In the genomic region with DNA sequence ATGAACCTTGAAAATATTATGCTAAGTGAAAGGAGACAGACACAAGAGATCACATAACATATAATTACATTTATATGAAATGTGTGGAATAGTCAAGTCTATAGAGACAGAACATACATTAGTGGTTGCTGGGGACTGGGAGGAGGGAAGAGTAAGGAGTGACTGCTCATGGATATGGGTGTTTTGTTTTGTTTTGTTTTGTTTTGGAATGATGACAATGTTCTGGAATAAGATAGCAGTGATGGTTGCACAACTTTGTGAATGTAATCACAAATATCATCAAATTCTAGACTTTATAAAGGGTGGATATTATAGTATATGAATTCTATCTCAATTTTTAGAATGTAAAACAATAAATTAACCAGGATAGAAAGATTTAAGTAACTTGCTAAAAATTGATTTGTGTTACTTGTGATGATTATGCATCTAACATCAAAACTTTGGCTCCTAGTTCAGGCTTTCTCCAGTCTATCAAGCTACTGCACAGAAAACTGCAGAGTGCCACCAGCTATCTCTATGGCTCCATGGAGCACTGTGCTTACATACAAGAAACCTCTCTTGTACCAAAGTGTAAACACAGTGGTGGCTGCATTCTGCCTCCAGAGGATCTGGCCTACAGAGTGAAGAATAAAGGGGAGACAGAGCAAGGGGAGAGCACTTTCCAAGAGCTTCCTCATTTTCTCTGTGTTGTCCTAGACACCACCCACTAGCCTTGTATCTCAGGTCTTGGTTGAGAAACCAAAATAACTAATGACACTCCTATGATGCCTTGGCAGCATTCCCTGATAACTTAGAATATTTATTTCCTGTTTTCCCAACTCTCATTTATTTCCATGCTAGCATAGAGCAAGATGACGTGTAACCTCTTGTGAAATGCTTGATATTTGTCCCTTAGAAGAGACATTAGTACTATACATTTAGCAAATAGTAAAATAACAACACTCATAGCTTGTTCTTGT, we compare ENCODE assay signal across 10 cellular contexts. TPM values are rescaled to one million over a fixed set of nuclear protein-coding genes. Genes with fewer than 3 reads are reported as not detected.
A peak's percentile ranks its signal among the peaks of the same experiment; 100 is the strongest.
DNase-seq lines count a peak whose midpoint lies in the region; ATAC-seq, FAIRE-seq and TF ChIP-seq lines count a peak whose summit lies in the region.
"Had no signal": no experiment of that assay in that cellular context is flagged by ENCODE, and none has a peak within 500 bp of the region (broad histone marks: within the 10 kb centered on the region; RNA-seq: fewer than 3 reads in every experiment).

No MANE protein-coding gene starts in this region.

- peaks cover 19% of the 10 kb centered on the region for H3K4me1 ChIP-seq in astrocyte (ENCODE audit: insufficient read depth, low read length)
- H3K4me1 ChIP-seq in left ventricle myocardium inferior: peaks cover 38% of the 10 kb centered on the region

- H4K20me1 ChIP-seq in astrocyte (ENCODE audit: insufficient read depth, low read length): no peaks in the 10 kb centered on the region

- H3K4me2 ChIP-seq in astrocyte (ENCODE audit: low read length): peak overlapping the region; percentile 57

- H3K27ac ChIP-seq in astrocyte (ENCODE audit: low read depth, low read length) (peak overlapping the region; percentile 84), left ventricle myocardium inferior (replicated peaks) (peak overlapping the region; percentile 79)

- no peak for ATAC-seq in GM19467 (IDR thresholded peaks at IDR 0.05; ENCODE audit: unreplicated experiment)
- no peak for ATAC-seq in GM21381 (IDR thresholded peaks at IDR 0.05; ENCODE audit: unreplicated experiment)
- ATAC-seq: effector memory CD8-positive, alpha-beta T cell had no signal

- H3K27me3 Mint-ChIP-seq in astrocyte (ENCODE audit: low read depth, unreplicated experiment): no peaks in the 10 kb centered on the region
- H3K27me3 Mint-ChIP-seq in activated T-cell treated with anti-CD3 and anti-CD28 coated beads, Interleukin-2, amount 50 U/mL, for 24 hours: no peaks in the 10 kb centered on the region
- H3K27me3 Mint-ChIP-seq: effector memory CD8-positive, alpha-beta T cell had no signal

- peak overlapping the region; percentile 62 for H3K9ac ChIP-seq in astrocyte (ENCODE audit: low read length)

- H3K36me3 ChIP-seq in astrocyte (ENCODE audit: insufficient read depth, low read length): no peaks in the 10 kb centered on the region
- H3K36me3 ChIP-seq in left ventricle myocardium inferior: no peaks in the 10 kb centered on the region

- H3K4me1 Mint-ChIP-seq in astrocyte (ENCODE audit: low read depth, unreplicated experiment): peaks cover 44% of the 10 kb centered on the region
- H3K4me1 Mint-ChIP-seq in activated T-cell treated with anti-CD3 and anti-CD28 coated beads, Interleukin-2, amount 50 U/mL, for 24 hours (ENCODE audit: low read depth): no peaks in the 10 kb centered on the region

- H3K27ac Mint-ChIP-seq in astrocyte (ENCODE audit: unreplicated experiment): peak overlapping the region; percentile 95
- H3K27ac Mint-ChIP-seq in activated T-cell treated with anti-CD3 and anti-CD28 coated beads, Interleukin-2, amount 50 U/mL, for 24 hours: no peak overlapping the region

- no peak for TF ChIP-seq CTCF in astrocyte (IDR thresholded peaks at IDR 0.05; ENCODE audit: insufficient read depth, low read depth, low read length)
- no peak for TF ChIP-seq CTCF in left ventricle myocardium inferior (IDR thresholded peaks at IDR 0.05; ENCODE audit: borderline replicate concordance)

- H3K9me3 ChIP-seq in astrocyte (ENCODE audit: insufficient read depth, low read depth, low read length): no peaks in the 10 kb centered on the region
- no peaks in the 10 kb centered on the region for H3K9me3 ChIP-seq in left ventricle myocardium inferior (replicated peaks)

- H3K4me3 ChIP-seq in astrocyte (ENCODE audit: insufficient read depth, low read depth, low read length) (no peak overlapping the region), left ventricle myocardium inferior (no peak overlapping the region), skeletal muscle cell (ENCODE audit: low read depth, low read length) (no peak overlapping the region)

- intact Hi-C loops in left ventricle myocardium inferior (cut with micrococcal nuclease): no loop called here

- peak overlapping the region; percentile 29 for H2AFZ ChIP-seq in astrocyte (ENCODE audit: low read depth, low read length)

- DNase-seq in GM03348 (ENCODE audit: low spot score) (peak; percentile 31), astrocyte (ENCODE audit: low read depth) (peak; percentile 88), left ventricle myocardium inferior (no peak), skeletal muscle cell (ENCODE audit: low read depth) (peak; percentile 90)
- no peak for DNase-seq in activated CD8-positive, alpha-beta memory T cell treated with anti-CD3 and anti-CD28 coated beads, Interleukin-2, amount 50 U/mL, for 48 hours
- no peak for DNase-seq in activated T-cell treated with anti-CD3 and anti-CD28 coated beads, Interleukin-2, amount 50 U/mL, for 24 hours
- DNase-seq: DND-41; effector memory CD8-positive, alpha-beta T cell had no signal

- no peaks in the 10 kb centered on the region for H3K79me2 ChIP-seq in astrocyte (ENCODE audit: insufficient read depth, low read length)

- peaks cover 2% of the 10 kb centered on the region for H3K9me3 Mint-ChIP-seq in astrocyte (ENCODE audit: unreplicated experiment)
- H3K9me3 Mint-ChIP-seq in activated T-cell treated with anti-CD3 and anti-CD28 coated beads, Interleukin-2, amount 50 U/mL, for 24 hours: peaks cover 3% of the 10 kb centered on the region

- H3K27me3 ChIP-seq in astrocyte (ENCODE audit: insufficient read depth, low read length) (no peaks in the 10 kb centered on the region), left ventricle myocardium inferior (ENCODE audit: low read depth) (no peaks in the 10 kb centered on the region)

- no peaks in the 10 kb centered on the region for H3K36me3 Mint-ChIP-seq in astrocyte (ENCODE audit: low read depth, unreplicated experiment)
- H3K36me3 Mint-ChIP-seq in activated T-cell treated with anti-CD3 and anti-CD28 coated beads, Interleukin-2, amount 50 U/mL, for 24 hours (ENCODE audit: low read depth): no peaks in the 10 kb centered on the region

- FAIRE-seq in astrocyte (lab: Jason Lieb, UNC): no peak

- H3K4me3 Mint-ChIP-seq in astrocyte (ENCODE audit: unreplicated experiment): no peak overlapping the region
- no peak overlapping the region for H3K4me3 Mint-ChIP-seq in activated T-cell treated with anti-CD3 and anti-CD28 coated beads, Interleukin-2, amount 50 U/mL, for 24 hours
- H3K4me3 Mint-ChIP-seq: effector memory CD8-positive, alpha-beta T cell had no signal

RNA-seq across cellular contexts. Expression of gene PHLDB2, which starts 57.1 kb away (rescaled TPM):
- total RNA-seq in astrocyte (170 and 171 TPM in 2 replicates), left ventricle myocardium inferior (89.3 TPM)

Comparison
In these comparisons a context has a peak if more than half of its experiments do, and no peak if none do; other contexts are left out.
1. DNase-seq: peak in GM03348 (single experiment), astrocyte (single experiment) and skeletal muscle cell (single experiment); none in left ventricle myocardium inferior (single experiment), activated CD8-positive, alpha-beta memory T cell treated with anti-CD3 and anti-CD28 coated beads, Interleukin-2, amount 50 U/mL, for 48 hours (single experiment) and activated T-cell treated with anti-CD3 and anti-CD28 coated beads, Interleukin-2, amount 50 U/mL, for 24 hours (single experiment).